Comparison of ENCODE assay signal across 15 cellular contexts in genomic region chr11:845872-846271, GRCh38. TPM values are rescaled to one million over a fixed set of nuclear protein-coding genes. Genes with fewer than 3 reads are reported as not detected.
DNase-seq lines count a peak whose midpoint lies in the region; ATAC-seq and TF ChIP-seq lines count a peak whose summit lies in the region.
"Had no signal": no experiment of that assay in that cellular context is flagged by ENCODE, and none has a peak within 500 bp of the region (broad histone marks: within the 10 kb centered on the region; RNA-seq: fewer than 3 reads in every experiment).

No MANE protein-coding gene starts in this region.

- H3K4me3 ChIP-seq in BLaER1 (no peak overlapping the region), RWPE2 (ENCODE audit: severe bottlenecking) (no peak overlapping the region), esophagus squamous epithelium (peak overlapping the region in 1 of 4 donors; percentile 89), gastrocnemius medialis (no peak overlapping the region)

- no peak for ATAC-seq in RWPE2 (ENCODE audit: low read depth)
- ATAC-seq in gastrocnemius medialis, result no peak

- in situ Hi-C loops in gastrocnemius medialis (cut with MboI; ENCODE audit: low sequenced_read_pairs in 4 of 4), result no loop called here

- peak overlapping the region; percentile 59; the same call in 1 of the 2 replicates for H3K9ac ChIP-seq in BLaER1

- WGBS in esophagus squamous epithelium, 2 donors, result 8% methylated on average over 2 of the region's 6 CpGs; no CpG with 5 or more reads in 1 of the 2 donors

- H3K27me3 ChIP-seq in BLaER1 (no peaks in the 10 kb centered on the region), RWPE2 (ENCODE audit: insufficient read depth, poor library complexity, severe bottlenecking) (no peaks in the 10 kb centered on the region), esophagus squamous epithelium (peaks cover 0 to 40% (median 3%) of the 10 kb centered on the region in 4 donors), gastrocnemius medialis (peaks cover 10 to 16% (median 11%) of the 10 kb centered on the region in 3 donors)

- H4K20me1 ChIP-seq in BLaER1, result peaks cover 66% of the 10 kb centered on the region

- H3K36me3 ChIP-seq in BLaER1, result peaks cover 3% of the 10 kb centered on the region
- H3K36me3 ChIP-seq in RWPE2 (ENCODE audit: low read depth), result peaks cover 16% of the 10 kb centered on the region
- H3K36me3 ChIP-seq in esophagus squamous epithelium, result no peaks in the 10 kb centered on the region
- no peaks in the 10 kb centered on the region for H3K36me3 ChIP-seq in gastrocnemius medialis

- no peak for TF ChIP-seq CTCF in RWPE2 (IDR thresholded peaks at IDR 0.05; ENCODE audit: poor library complexity, severe bottlenecking)
- no peak for TF ChIP-seq CTCF in esophagus squamous epithelium (IDR thresholded peaks at IDR 0.05)
- no peak for TF ChIP-seq CTCF in gastrocnemius medialis (IDR thresholded peaks at IDR 0.05 in 4 of 5, conservative IDR thresholded peaks at IDR 0.05 in 1 of 5)
- TF ChIP-seq CTCF in GM10266 (IDR thresholded peaks at IDR 0.05; ENCODE audit: control insufficient read depth, insufficient read depth, low read depth, missing control alignments), result no peak

- H3K27ac ChIP-seq in BLaER1, result peak overlapping the region; percentile 66
- H3K27ac ChIP-seq in RWPE2 (ENCODE audit: poor library complexity, severe bottlenecking), result peak overlapping the region; percentile 97
- H3K27ac ChIP-seq in esophagus squamous epithelium, result peak overlapping the region; percentile 11 to 98 (median 92)
- peak overlapping the region; percentile 82 to 97 (median 86) for H3K27ac ChIP-seq in gastrocnemius medialis
- H3K27ac ChIP-seq: C4-2B had no signal

- no peak for DNase-seq in RWPE2 (ENCODE audit: low spot score)
- DNase-seq in esophagus squamous epithelium (lab: John Stamatoyannopoulos, UW), result no peak
- no peak for DNase-seq in gastrocnemius medialis
- DNase-seq in COLO829 (ENCODE audit: low spot score), result no peak
- no peak for DNase-seq in SKM-1 (lab: John Stamatoyannopoulos, UW; ENCODE audit: unreplicated experiment)
- no peak for DNase-seq in DMS114 treated with DMSO at 0.1 percent for 48 hours (lab: John Stamatoyannopoulos, UW; ENCODE audit: unreplicated experiment)
- DNase-seq in GM10266 (ENCODE audit: extremely low spot score), result no peak
- DNase-seq: activated CD4-positive, alpha-beta T cell treated with anti-CD3 and anti-CD28 coated beads for 4 hours; cerebellar nuclear complex; mesendoderm; NCI-H1105 treated with DMSO at 0.1 percent for 48 hours; NCI-H526 treated with DMSO at 0.1 percent for 48 hours had no signal

- no peaks in the 10 kb centered on the region for H3K9me3 ChIP-seq in BLaER1
- H3K9me3 ChIP-seq in RWPE2 (ENCODE audit: severe bottlenecking), result no peaks in the 10 kb centered on the region
- no peaks in the 10 kb centered on the region for H3K9me3 ChIP-seq in esophagus squamous epithelium
- no peaks in the 10 kb centered on the region for H3K9me3 ChIP-seq in gastrocnemius medialis

- H3K4me1 ChIP-seq in BLaER1, result peaks cover 76% of the 10 kb centered on the region
- H3K4me1 ChIP-seq in RWPE2 (ENCODE audit: insufficient read depth, poor library complexity, severe bottlenecking), result peaks cover 22% of the 10 kb centered on the region
- H3K4me1 ChIP-seq in esophagus squamous epithelium, result peaks cover 52 to 91% (median 68%) of the 10 kb centered on the region in 3 donors
- H3K4me1 ChIP-seq in gastrocnemius medialis, result peaks cover 37 to 44% of the 10 kb centered on the region in 2 donors

- TF ChIP-seq POLR2A in esophagus squamous epithelium (IDR thresholded peaks at IDR 0.05) (no peak), gastrocnemius medialis (IDR thresholded peaks at IDR 0.05) (no peak)

- H3K4me2 ChIP-seq in BLaER1, result peak overlapping the region; percentile 98

- intact Hi-C loops in esophagus squamous epithelium (cut with DNase I), result loop anchor here (5.0 kb wide), 1 partner anchor 206 kb away; no protein-coding TSS in a partner anchor
- intact Hi-C loops in gastrocnemius medialis (cut with DNase I; ENCODE audit: low total_unique reads), result loop anchor here (5.0 kb wide), 1 partner anchor 81 kb away; the partner anchor contains the start of gene AP2A2

RNA-seq across cellular contexts. Expression of gene TSPAN4, which starts 3.2 kb away (rescaled TPM):
- total RNA-seq in esophagus squamous epithelium (10 to 100 TPM in 3 of 4 donors, 1 to 10 TPM in 1; 6.8 to 59.7 (median 19.0) TPM), gastrocnemius medialis (10 to 100 TPM; 14.4 to 34.8 (median 21.5) TPM)

RNA-seq across cellular contexts. Expression of gene POLR2L, which starts 3.5 kb away (rescaled TPM):
- total RNA-seq in esophagus squamous epithelium (10 to 100 TPM; 45.6 to 90.3 (median 64.7) TPM), gastrocnemius medialis (10 to 100 TPM; 66.0 to 94.6 (median 81.2) TPM)

RNA-seq across cellular contexts. Expression of gene CD151, which starts 13.1 kb away (rescaled TPM):
- total RNA-seq in esophagus squamous epithelium, result 100 to 1,000 TPM in 1 of 4 donors, 10 to 100 TPM in 3; 87.6 to 118 (median 94.0) TPM
- 100 to 1,000 TPM in 3 of 4 donors, 10 to 100 TPM in 1; 77.0 to 206 (median 169) TPM for total RNA-seq in gastrocnemius medialis

RNA-seq across cellular contexts. Expression of gene CRACR2B, which starts 18.2 kb away (rescaled TPM):
- total RNA-seq in esophagus squamous epithelium (1 to 10 TPM in 3 of 4 donors, under 1 TPM in 1; 0.48 to 5.7 (median 3.5) TPM), gastrocnemius medialis (1 to 10 TPM; 3.3 to 4.5 (median 4.0) TPM)
- total RNA-seq: SK-MEL-5 had no signal

RNA-seq across cellular contexts. Expression of gene PNPLA2, which starts 27.2 kb away (rescaled TPM):
- total RNA-seq in esophagus squamous epithelium, result 10 to 100 TPM; 14.2 to 42.7 (median 26.0) TPM
- 10 to 100 TPM; 58.9 to 93.3 (median 91.7) TPM for total RNA-seq in gastrocnemius medialis
